22 cellular contexts compared by ENCODE assay signal in the genomic region with DNA sequence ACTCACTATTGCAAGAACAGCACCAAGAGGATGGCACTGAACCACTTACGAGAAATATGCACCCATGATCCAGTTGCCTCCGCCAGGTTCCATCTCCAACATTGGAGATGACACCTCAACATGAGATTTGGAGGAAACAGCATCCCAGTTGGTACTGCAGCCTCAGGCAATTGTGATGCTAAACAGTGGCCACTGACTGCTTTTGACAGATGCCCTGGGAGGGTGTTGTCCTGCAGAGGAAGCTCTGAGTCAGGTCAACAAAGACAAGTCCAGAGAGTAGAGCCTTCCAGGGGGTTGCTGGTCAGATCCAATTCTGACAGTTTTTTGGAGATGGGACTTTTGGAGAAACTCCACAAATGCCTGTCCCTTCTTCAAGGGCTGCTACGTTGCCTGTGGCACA.
DNase-seq lines count a peak whose midpoint lies in the region; ATAC-seq and FAIRE-seq lines count a peak whose summit lies in the region.
"Had no signal": no experiment of that assay in that cellular context is flagged by ENCODE, and none has a peak within 500 bp of the region (broad histone marks: within the 10 kb centered on the region; RNA-seq: fewer than 3 reads in every experiment).

No MANE protein-coding gene starts in this region.

- H3K36me3 Mint-ChIP-seq in CD4-positive, alpha-beta memory T cell = no peaks in the 10 kb centered on the region
- no peaks in the 10 kb centered on the region for H3K36me3 Mint-ChIP-seq in activated T-helper 17 cell treated with anti-CD3 and anti-CD28 coated beads, Interleukin-2, amount 50 U/mL, for 72 hours (ENCODE audit: low read depth)
- no peaks in the 10 kb centered on the region for H3K36me3 Mint-ChIP-seq in stimulated activated effector memory CD8-positive, alpha-beta T cell treated with anti-CD3 and anti-CD28 coated beads, Interleukin-12 subunit alpha, Interleukin-12 subunit beta, amount 100 ng/mL, for 72 hours
- H3K36me3 Mint-ChIP-seq in activated CD8-positive, alpha-beta memory T cell treated with anti-CD3 and anti-CD28 coated beads, Interleukin-2, amount 10 ng/mL, durations not matched to agents 7 days and 5 days = peaks cover 8% of the 10 kb centered on the region
- H3K36me3 Mint-ChIP-seq: CD8-positive, alpha-beta T cell had no signal

- no peaks in the 10 kb centered on the region for H3K9me3 ChIP-seq in CD4-positive, alpha-beta memory T cell (ENCODE audit: control insufficient read depth in 1 of 2, low read length in 2 of 2)
- H3K9me3 ChIP-seq in NT2/D1 (ENCODE audit: insufficient read depth, low read length) = no peaks in the 10 kb centered on the region
- H3K9me3 ChIP-seq: A549 had no signal

- no peak for ATAC-seq in activated T-helper 17 cell treated with anti-CD3 and anti-CD28 coated beads, Interleukin-2, amount 50 U/mL, for 72 hours (replicated peaks)
- ATAC-seq in stimulated activated effector memory CD8-positive, alpha-beta T cell treated with anti-CD3 and anti-CD28 coated beads, Interleukin-12 subunit alpha, Interleukin-12 subunit beta, amount 100 ng/mL, for 72 hours = peak; percentile 27
- no peak for ATAC-seq in activated CD8-positive, alpha-beta memory T cell treated with anti-CD3 and anti-CD28 coated beads, Interleukin-2, amount 10 ng/mL, durations not matched to agents 7 days and 5 days
- ATAC-seq: A549; CD8-positive, alpha-beta T cell; HCT116 had no signal

- peaks cover 0 to 2% (median 0%) of the 10 kb centered on the region in 8 donors for H3K9me3 Mint-ChIP-seq in CD4-positive, alpha-beta memory T cell
- H3K9me3 Mint-ChIP-seq in activated T-helper 17 cell treated with anti-CD3 and anti-CD28 coated beads, Interleukin-2, amount 50 U/mL, for 72 hours = peaks cover 4% of the 10 kb centered on the region
- H3K9me3 Mint-ChIP-seq in stimulated activated effector memory CD8-positive, alpha-beta T cell treated with anti-CD3 and anti-CD28 coated beads, Interleukin-12 subunit alpha, Interleukin-12 subunit beta, amount 100 ng/mL, for 72 hours = no peaks in the 10 kb centered on the region
- no peaks in the 10 kb centered on the region for H3K9me3 Mint-ChIP-seq in activated CD8-positive, alpha-beta memory T cell treated with anti-CD3 and anti-CD28 coated beads, Interleukin-2, amount 10 ng/mL, durations not matched to agents 7 days and 5 days (ENCODE audit: low read depth)
- H3K9me3 Mint-ChIP-seq: CD8-positive, alpha-beta T cell; HFFc6 had no signal

- H3K27ac Mint-ChIP-seq in CD4-positive, alpha-beta memory T cell = peak overlapping the region in 4 of 7 donors; percentile 50 to 98 (median 64)
- peak overlapping the region; percentile 11 for H3K27ac Mint-ChIP-seq in activated T-helper 17 cell treated with anti-CD3 and anti-CD28 coated beads, Interleukin-2, amount 50 U/mL, for 72 hours
- H3K27ac Mint-ChIP-seq in stimulated activated effector memory CD8-positive, alpha-beta T cell treated with anti-CD3 and anti-CD28 coated beads, Interleukin-12 subunit alpha, Interleukin-12 subunit beta, amount 100 ng/mL, for 72 hours = no peak overlapping the region
- H3K27ac Mint-ChIP-seq in activated CD8-positive, alpha-beta memory T cell treated with anti-CD3 and anti-CD28 coated beads, Interleukin-2, amount 10 ng/mL, durations not matched to agents 7 days and 5 days = no peak overlapping the region
- H3K27ac Mint-ChIP-seq: HFFc6 had no signal

- DNase-seq in CD4-positive, alpha-beta memory T cell = no peak
- DNase-seq in NT2/D1 (ENCODE audit: low read depth, low spot score) (peak; percentile 27), frontal cortex (ENCODE audit: low spot score in 2 of 2) (no peak), NCI-H1417 treated with DMSO at 0.1 percent for 48 hours (lab: John Stamatoyannopoulos, UW) (no peak)
- DNase-seq in stimulated activated effector memory CD8-positive, alpha-beta T cell treated with anti-CD3 and anti-CD28 coated beads, Interleukin-12 subunit alpha, Interleukin-12 subunit beta, amount 100 ng/mL, for 72 hours (ENCODE audit: low spot score in 2 of 2) = no peak
- DNase-seq in activated CD8-positive, alpha-beta memory T cell treated with anti-CD3 and anti-CD28 coated beads, Interleukin-2, amount 10 ng/mL, durations not matched to agents 7 days and 5 days = no peak
- DNase-seq: AML-193; CD8-positive, alpha-beta T cell; COR-L47; DMS 273 treated with DMSO at 0.1 percent for 48 hours; GM23248; H7; HFFc6; KG1 had no signal

- intact Hi-C loops in CD4-positive, alpha-beta memory T cell (cut with micrococcal nuclease) = no loop called here

- no peaks in the 10 kb centered on the region for H3K36me3 ChIP-seq in CD4-positive, alpha-beta memory T cell (ENCODE audit: insufficient read depth, low read length)
- H3K36me3 ChIP-seq in NT2/D1 (ENCODE audit: insufficient read depth, insufficient read length, low read length) = no peaks in the 10 kb centered on the region

- no peaks in the 10 kb centered on the region for H3K27me3 ChIP-seq in CD4-positive, alpha-beta memory T cell (ENCODE audit: insufficient read depth, low read length)
- H3K27me3 ChIP-seq in NT2/D1 (ENCODE audit: insufficient read depth, insufficient read length) = no peaks in the 10 kb centered on the region

- no peak for FAIRE-seq in frontal cortex (lab: Jason Lieb, UNC)
- FAIRE-seq: A549, G401.6, GM12891, GM19239 had no signal

- H3K27ac ChIP-seq in CD4-positive, alpha-beta memory T cell (ENCODE audit: low read depth, low read length) = no peak overlapping the region
- H3K27ac ChIP-seq: 22Rv1, A549, C4-2B, GM23248 had no signal

- H3K4me1 ChIP-seq in CD4-positive, alpha-beta memory T cell (ENCODE audit: insufficient read depth, low read length) = peaks cover 7% of the 10 kb centered on the region
- H3K4me1 ChIP-seq in NT2/D1 (ENCODE audit: insufficient read depth, insufficient read length) = peaks cover 2% of the 10 kb centered on the region
- H3K4me1 ChIP-seq: A549 had no signal

- H3K27me3 Mint-ChIP-seq in CD4-positive, alpha-beta memory T cell = no peaks in the 10 kb centered on the region
- no peaks in the 10 kb centered on the region for H3K27me3 Mint-ChIP-seq in activated T-helper 17 cell treated with anti-CD3 and anti-CD28 coated beads, Interleukin-2, amount 50 U/mL, for 72 hours
- H3K27me3 Mint-ChIP-seq in activated CD8-positive, alpha-beta memory T cell treated with anti-CD3 and anti-CD28 coated beads, Interleukin-2, amount 10 ng/mL, durations not matched to agents 7 days and 5 days = no peaks in the 10 kb centered on the region

- H3K4me3 ChIP-seq in CD4-positive, alpha-beta memory T cell (ENCODE audit: low read length in 2 of 2) = no peak overlapping the region
- H3K4me3 ChIP-seq in NT2/D1 (ENCODE audit: insufficient read length, low read depth) = no peak overlapping the region
- H3K4me3 ChIP-seq: GM23248 had no signal

- POLR2A ChIA-PET in CD4-positive, alpha-beta memory T cell (lab: Charles Lee; ENCODE audit: partially characterized antibody) = no interaction called here

- peaks cover 4 to 12% (median 9%) of the 10 kb centered on the region in 4 donors for H3K4me1 Mint-ChIP-seq in CD4-positive, alpha-beta memory T cell
- no peaks in the 10 kb centered on the region for H3K4me1 Mint-ChIP-seq in activated T-helper 17 cell treated with anti-CD3 and anti-CD28 coated beads, Interleukin-2, amount 50 U/mL, for 72 hours
- H3K4me1 Mint-ChIP-seq in stimulated activated effector memory CD8-positive, alpha-beta T cell treated with anti-CD3 and anti-CD28 coated beads, Interleukin-12 subunit alpha, Interleukin-12 subunit beta, amount 100 ng/mL, for 72 hours = no peaks in the 10 kb centered on the region
- H3K4me1 Mint-ChIP-seq in activated CD8-positive, alpha-beta memory T cell treated with anti-CD3 and anti-CD28 coated beads, Interleukin-2, amount 10 ng/mL, durations not matched to agents 7 days and 5 days = peaks cover 11% of the 10 kb centered on the region

- peak overlapping the region in 6 of 8 donors; percentile 44 to 92 (median 91) for H3K4me3 Mint-ChIP-seq in CD4-positive, alpha-beta memory T cell
- H3K4me3 Mint-ChIP-seq in activated T-helper 17 cell treated with anti-CD3 and anti-CD28 coated beads, Interleukin-2, amount 50 U/mL, for 72 hours = peak overlapping the region; percentile 58
- no peak overlapping the region for H3K4me3 Mint-ChIP-seq in stimulated activated effector memory CD8-positive, alpha-beta T cell treated with anti-CD3 and anti-CD28 coated beads, Interleukin-12 subunit alpha, Interleukin-12 subunit beta, amount 100 ng/mL, for 72 hours
- H3K4me3 Mint-ChIP-seq in activated CD8-positive, alpha-beta memory T cell treated with anti-CD3 and anti-CD28 coated beads, Interleukin-2, amount 10 ng/mL, durations not matched to agents 7 days and 5 days = no peak overlapping the region

- H3K9ac ChIP-seq in NT2/D1 (ENCODE audit: insufficient read length, low read depth) = no peak overlapping the region
- H3K9ac ChIP-seq: GM23248 had no signal

- CTCF ChIA-PET in CD4-positive, alpha-beta memory T cell (lab: Charles Lee; ENCODE audit: partially characterized antibody) = no interaction called here
- CTCF ChIA-PET in activated CD8-positive, alpha-beta memory T cell treated with anti-CD3 and anti-CD28 coated beads, Interleukin-2, amount 10 ng/mL, durations not matched to agents 7 days and 5 days (lab: Charles Lee) = no interaction called here

Comparison
In these comparisons a context has a peak if more than half of its experiments do, and no peak if none do; other contexts are left out.
1. H3K27ac Mint-ChIP-seq: peak in CD4-positive, alpha-beta memory T cell (4 of 7) and activated T-helper 17 cell treated with anti-CD3 and anti-CD28 coated beads, Interleukin-2, amount 50 U/mL, for 72 hours (single experiment); none in stimulated activated effector memory CD8-positive, alpha-beta T cell treated with anti-CD3 and anti-CD28 coated beads, Interleukin-12 subunit alpha, Interleukin-12 subunit beta, amount 100 ng/mL, for 72 hours (single experiment) and activated CD8-positive, alpha-beta memory T cell treated with anti-CD3 and anti-CD28 coated beads, Interleukin-2, amount 10 ng/mL, durations not matched to agents 7 days and 5 days (single experiment).
2. H3K4me3 Mint-ChIP-seq: peak in CD4-positive, alpha-beta memory T cell (6 of 8) and activated T-helper 17 cell treated with anti-CD3 and anti-CD28 coated beads, Interleukin-2, amount 50 U/mL, for 72 hours (single experiment); none in stimulated activated effector memory CD8-positive, alpha-beta T cell treated with anti-CD3 and anti-CD28 coated beads, Interleukin-12 subunit alpha, Interleukin-12 subunit beta, amount 100 ng/mL, for 72 hours (single experiment) and activated CD8-positive, alpha-beta memory T cell treated with anti-CD3 and anti-CD28 coated beads, Interleukin-2, amount 10 ng/mL, durations not matched to agents 7 days and 5 days (single experiment).